ENCODE assay signal across 1 cellular context in the genomic region with DNA sequence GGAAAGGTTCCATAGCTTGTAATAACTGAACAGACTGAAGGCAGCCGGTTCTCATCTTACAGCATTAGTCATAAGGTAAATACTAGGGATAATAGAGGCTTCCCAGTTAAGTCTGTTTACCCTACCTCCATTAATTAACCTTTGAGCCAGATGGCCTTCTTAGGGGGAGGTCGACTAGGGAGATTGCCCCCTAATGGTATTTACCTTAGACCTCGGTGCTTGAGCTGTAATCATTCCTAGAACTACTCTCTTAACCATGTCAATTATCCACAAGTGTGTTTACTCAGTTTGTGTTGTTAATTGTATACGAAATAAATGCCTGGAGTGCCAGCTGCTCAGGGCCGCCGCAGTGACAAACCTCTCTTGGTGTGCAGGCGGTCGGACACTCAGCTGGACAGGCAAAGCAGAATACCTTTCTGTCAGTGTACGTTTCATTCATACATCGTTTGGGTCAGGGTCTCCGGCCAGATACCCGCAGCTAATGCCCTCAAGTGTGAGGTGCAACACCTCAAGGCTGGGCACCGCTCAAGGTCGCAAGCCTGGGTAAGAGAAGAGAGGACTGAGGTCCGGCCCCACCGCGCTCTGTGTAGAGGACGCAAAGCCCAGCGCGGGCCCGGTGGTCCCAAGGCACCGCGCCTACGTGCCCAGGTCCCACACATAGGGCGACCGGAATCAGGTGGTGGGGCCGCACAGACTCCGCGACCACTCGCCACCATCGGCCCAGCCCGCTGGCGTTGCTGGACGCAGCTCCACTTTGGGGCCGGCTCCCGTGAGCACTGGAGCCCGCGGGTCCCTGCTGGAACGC.
TF ChIP-seq lines count a peak whose summit lies in the region.

No MANE protein-coding gene starts in this region.

TF ChIP-seq in H1, 55 proteins besides CTCF, POLR2A, EP300 and RAD21:
- TF ChIP-seq NANOG (IDR thresholded peaks at IDR 0.05; ENCODE audit: insufficient read depth, low read depth, low read length, poor library complexity, severe bottlenecking) (no peak), NRF1 (IDR thresholded peaks at IDR 0.05; ENCODE audit: low read depth, low read length) (no peak), SIX5 (IDR thresholded peaks at IDR 0.05; ENCODE audit: low read depth, low read length) (no peak)
